In the genomic region with DNA sequence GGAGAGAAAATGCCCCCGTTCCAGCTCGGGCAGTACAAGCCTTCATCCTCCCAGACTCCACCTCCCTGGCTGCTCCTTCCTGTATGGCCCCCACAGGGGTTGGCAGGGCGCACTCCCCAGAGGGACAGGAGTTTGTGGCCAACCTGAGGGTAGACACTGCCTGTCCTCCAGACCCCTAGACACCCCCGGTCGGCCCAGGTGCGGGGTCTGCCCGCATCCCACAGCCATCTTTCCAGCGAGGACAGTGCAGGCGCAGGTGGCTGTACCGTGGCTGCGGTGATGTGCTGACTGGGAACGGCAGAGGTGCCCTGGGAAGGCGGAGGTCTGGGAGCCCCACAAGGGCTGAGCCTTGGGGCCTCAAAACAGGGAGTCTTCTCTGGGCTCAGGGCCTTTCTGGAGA, we compare ENCODE assay signal across 23 cellular contexts.
"Had no signal": no experiment of that assay in that cellular context is flagged by ENCODE, and none has a peak within 500 bp of the region (broad histone marks: within the 10 kb centered on the region; RNA-seq: fewer than 3 reads in every experiment).

No MANE protein-coding gene starts in this region.

- H3K27me3 ChIP-seq: esophagus muscularis mucosa, gastrocnemius medialis, heart right ventricle, left lung, right lobe of liver, spleen, testis, tibial nerve had no signal

- H3K36me3 Mint-ChIP-seq: stimulated activated naive B cell treated with anti-CD40 and anti-IgM and Interleukin-4, amounts not matched to agents 10 μg/mL and 1 μg/mL and 100 μg/mL, for 72 hours had no signal

- H2AFZ ChIP-seq: parathyroid adenoma had no signal

- H3K27me3 Mint-ChIP-seq: effector memory CD8-positive, alpha-beta T cell; stimulated activated naive B cell treated with anti-CD40 and anti-IgM and Interleukin-4, amounts not matched to agents 10 μg/mL and 1 μg/mL and 100 μg/mL, for 72 hours; stimulated activated naive CD8-positive, alpha-beta T cell treated with anti-CD3 and anti-CD28 coated beads, Interleukin-15, amount 100 ng/mL, for 72 hours had no signal

- H3K9me3 ChIP-seq: esophagus muscularis mucosa, gastrocnemius medialis, heart right ventricle, left lung, lower lobe of right lung, prostate gland, right lobe of liver, spleen, testis, tibial nerve had no signal

- H3K27ac Mint-ChIP-seq: effector memory CD8-positive, alpha-beta T cell; nephron; stimulated activated naive B cell treated with anti-CD40 and anti-IgM and Interleukin-4, amounts not matched to agents 10 μg/mL and 1 μg/mL and 100 μg/mL, for 72 hours had no signal

- H3K9me3 Mint-ChIP-seq: effector memory CD8-positive, alpha-beta T cell; nephron; stimulated activated naive B cell treated with anti-CD40 and anti-IgM and Interleukin-4, amounts not matched to agents 10 μg/mL and 1 μg/mL and 100 μg/mL, for 72 hours; stimulated activated naive CD8-positive, alpha-beta T cell treated with anti-CD3 and anti-CD28 coated beads, Interleukin-15, amount 100 ng/mL, for 72 hours had no signal

- DNase-seq: effector memory CD8-positive, alpha-beta T cell; heart right ventricle; islet precursor cell; lower lobe of right lung; mesenchymal stem cell; midbrain; retina; spleen; stimulated activated CD4-positive, alpha-beta T cell treated with anti-CD3 and anti-CD28 coated beads, Interleukin-15, amount 100 ng/mL, for 24 hours; stimulated activated CD4-positive, alpha-beta T cell treated with anti-CD3 and anti-CD28 coated beads, Interleukin-1b, Interleukin-23, amount 100 ng/mL, for 48 hours; stimulated activated CD4-positive, alpha-beta T cell treated with anti-CD3 and anti-CD28 coated beads, Interleukin-4, amount 100 ng/mL, for 24 hours; stimulated activated naive B cell treated with anti-CD40 and anti-IgM and Interleukin-4, amounts not matched to agents 10 μg/mL and 1 μg/mL and 100 μg/mL, for 72 hours; stimulated activated naive CD8-positive, alpha-beta T cell treated with anti-CD3 and anti-CD28 coated beads, Interleukin-15, amount 100 ng/mL, for 72 hours; testis had no signal

- H3K27ac ChIP-seq: epithelial cell of prostate, esophagus muscularis mucosa, gastrocnemius medialis, heart right ventricle, left lung, lower lobe of right lung, parathyroid adenoma, prostate gland, right lobe of liver, testis, tibial nerve had no signal

- H3K79me2 ChIP-seq: parathyroid adenoma had no signal

- H3K9ac ChIP-seq: parathyroid adenoma had no signal

- H3K4me1 ChIP-seq: prostate gland had no signal

- H3K4me3 Mint-ChIP-seq: effector memory CD8-positive, alpha-beta T cell; nephron; stimulated activated naive B cell treated with anti-CD40 and anti-IgM and Interleukin-4, amounts not matched to agents 10 μg/mL and 1 μg/mL and 100 μg/mL, for 72 hours; stimulated activated naive CD8-positive, alpha-beta T cell treated with anti-CD3 and anti-CD28 coated beads, Interleukin-15, amount 100 ng/mL, for 72 hours had no signal

- H3K4me3 ChIP-seq: esophagus muscularis mucosa, gastrocnemius medialis, heart right ventricle, left lung, lower lobe of right lung, prostate gland, right lobe of liver, spleen, testis, tibial nerve had no signal

- ATAC-seq: effector memory CD8-positive, alpha-beta T cell; gastrocnemius medialis; left lung; lower lobe of right lung; right lobe of liver; stimulated activated naive B cell treated with anti-CD40 and anti-IgM and Interleukin-4, amounts not matched to agents 10 μg/mL and 1 μg/mL and 100 μg/mL, for 72 hours; stimulated activated naive CD8-positive, alpha-beta T cell treated with anti-CD3 and anti-CD28 coated beads, Interleukin-15, amount 100 ng/mL, for 72 hours had no signal

- H3K4me1 Mint-ChIP-seq: nephron had no signal

- H3K36me3 ChIP-seq: esophagus muscularis mucosa, gastrocnemius medialis, heart right ventricle, left lung, lower lobe of right lung, prostate gland, right lobe of liver, spleen, tibial nerve had no signal
